27 cellular contexts compared by ENCODE assay signal in the genomic region with DNA sequence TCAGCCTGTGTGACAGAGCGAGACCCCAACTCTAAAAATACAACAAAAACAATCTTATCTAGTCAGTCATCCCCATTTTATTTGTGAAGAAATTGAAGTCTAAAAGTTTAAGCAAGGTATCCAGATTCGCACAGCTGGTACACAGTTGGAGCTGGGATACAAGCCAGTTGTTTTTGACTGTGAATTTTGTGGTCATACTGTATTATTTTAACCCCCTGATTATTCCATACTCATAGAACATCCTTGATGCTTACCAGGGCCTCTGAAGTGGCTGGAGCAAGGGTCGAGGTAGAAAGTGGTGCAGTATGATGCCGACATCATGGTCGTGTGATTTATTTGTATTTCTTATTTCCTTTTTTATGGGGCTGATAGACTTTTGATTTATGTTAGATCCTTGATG. TPM values are rescaled to one million over a fixed set of nuclear protein-coding genes. Genes with fewer than 3 reads are reported as not detected.
DNase-seq lines count a peak whose midpoint lies in the region; ATAC-seq and TF ChIP-seq lines count a peak whose summit lies in the region.
"Had no signal": no experiment of that assay in that cellular context is flagged by ENCODE, and none has a peak within 500 bp of the region (broad histone marks: within the 10 kb centered on the region; RNA-seq: fewer than 3 reads in every experiment).

No MANE protein-coding gene starts in this region.

- H3K4me3 ChIP-seq in cardiac muscle cell: no peak overlapping the region
- H3K4me3 ChIP-seq in thoracic aorta: no peak overlapping the region
- H3K4me3 ChIP-seq: HAP-1, pancreas, Peyer's patch, upper lobe of right lung had no signal

- H3K9me3 ChIP-seq in cardiac muscle cell (ENCODE audit: low read depth) (no peaks in the 10 kb centered on the region), thoracic aorta (no peaks in the 10 kb centered on the region)
- H3K9me3 ChIP-seq: BE2C, HAP-1, pancreas, Peyer's patch, SK-N-SH, upper lobe of right lung had no signal

- TF ChIP-seq CTCF in cardiac muscle cell (IDR thresholded peaks at IDR 0.05; ENCODE audit: low read depth, low read length) (no peak), thoracic aorta (IDR thresholded peaks at IDR 0.05) (no peak)

- H3K36me3 ChIP-seq in cardiac muscle cell (peaks cover 6% of the 10 kb centered on the region), thoracic aorta (peaks cover 9% of the 10 kb centered on the region)

- no peaks in the 10 kb centered on the region for H3K27me3 Mint-ChIP-seq in stimulated activated naive B cell treated with anti-CD40 and anti-IgM and Interleukin-4, amounts not matched to agents 10 μg/mL and 1 μg/mL and 100 μg/mL, for 72 hours
- H3K27me3 Mint-ChIP-seq: activated CD4-positive, alpha-beta memory T cell treated with anti-CD3 and anti-CD28 coated beads, Interleukin-2, amount 10 ng/mL, durations not matched to agents 7 days and 5 days; memory B cell; naive thymus-derived CD4-positive, alpha-beta T cell had no signal

- H3K27ac ChIP-seq in cardiac muscle cell (peak overlapping the region; percentile 90), thoracic aorta (peak overlapping the region; percentile 38 to 58)
- H3K27ac ChIP-seq: pancreas, upper lobe of right lung had no signal

- H3K27me3 ChIP-seq in cardiac muscle cell (no peaks in the 10 kb centered on the region), thoracic aorta (replicated peaks; ENCODE audit: insufficient read depth) (no peaks in the 10 kb centered on the region)
- H3K27me3 ChIP-seq: BE2C, pancreas, Peyer's patch, upper lobe of right lung had no signal

- no peak overlapping the region for H3K4me3 Mint-ChIP-seq in stimulated activated naive B cell treated with anti-CD40 and anti-IgM and Interleukin-4, amounts not matched to agents 10 μg/mL and 1 μg/mL and 100 μg/mL, for 72 hours
- H3K4me3 Mint-ChIP-seq: activated CD4-positive, alpha-beta memory T cell treated with anti-CD3 and anti-CD28 coated beads, Interleukin-2, amount 10 ng/mL, durations not matched to agents 7 days and 5 days; memory B cell; naive thymus-derived CD4-positive, alpha-beta T cell had no signal

- DNase-seq in cardiac muscle cell (ENCODE audit: low read depth in 1 of 2, low spot score in 1 of 2): no peak
- DNase-seq in Right ventricle myocardium superior: no peak
- DNase-seq in brain pericyte (ENCODE audit: low read depth, low spot score): peak; percentile 74
- no peak for DNase-seq in left colon
- DNase-seq in thoracic aorta (ENCODE audit: low spot score): no peak
- DNase-seq in HCEC 1CT: no peak
- DNase-seq in stimulated activated naive B cell treated with anti-CD40 and anti-IgM and Interleukin-4, amounts not matched to agents 10 μg/mL and 1 μg/mL and 100 μg/mL, for 72 hours: no peak
- no peak for DNase-seq in NCI-H1105 treated with DMSO at 0.1 percent for 48 hours (lab: John Stamatoyannopoulos, UW)
- DNase-seq: 8988T; activated CD4-positive, alpha-beta memory T cell treated with anti-CD3 and anti-CD28 coated beads, Interleukin-2, amount 10 ng/mL, durations not matched to agents 7 days and 5 days; activated CD4-positive, CD25-positive, alpha-beta regulatory T cell; activated T-cell treated with anti-CD3 and anti-CD28 coated beads for 4 hours; Calu3; effector memory CD4-positive, alpha-beta T cell; hippocampal formation; naive thymus-derived CD4-positive, alpha-beta T cell; NCI-H1105; NCI-H2107; NCI-H524; pancreas; Peyer's patch; SK-N-SH; stimulated activated naive CD8-positive, alpha-beta T cell treated with anti-CD3 and anti-CD28 coated beads, Interleukin-15, Interleukin-2, amounts not matched to agents 100 U/mL and 50 U/mL, for 24 hours; upper lobe of right lung had no signal

- no peak overlapping the region for H3K27ac Mint-ChIP-seq in stimulated activated naive B cell treated with anti-CD40 and anti-IgM and Interleukin-4, amounts not matched to agents 10 μg/mL and 1 μg/mL and 100 μg/mL, for 72 hours
- H3K27ac Mint-ChIP-seq: activated CD4-positive, alpha-beta memory T cell treated with anti-CD3 and anti-CD28 coated beads, Interleukin-2, amount 10 ng/mL, durations not matched to agents 7 days and 5 days had no signal

- H3K4me1 Mint-ChIP-seq in stimulated activated naive B cell treated with anti-CD40 and anti-IgM and Interleukin-4, amounts not matched to agents 10 μg/mL and 1 μg/mL and 100 μg/mL, for 72 hours: peaks cover 7 to 9% of the 10 kb centered on the region in 2 donors

- H3K4me1 ChIP-seq in cardiac muscle cell (ENCODE audit: low read depth) (peaks cover 35% of the 10 kb centered on the region), thoracic aorta (ENCODE audit: control insufficient read depth in 1 of 2, low read depth in 2 of 2) (peaks cover 17 to 35% of the 10 kb centered on the region in 2 donors)
- H3K4me1 ChIP-seq: HAP-1, pancreas had no signal

- no peak for ATAC-seq in Right ventricle myocardium superior (ENCODE audit: poor library complexity)
- ATAC-seq in left colon: peak; percentile 6
- no peak for ATAC-seq in thoracic aorta (ENCODE audit: insufficient number of reproducible peaks, low FRiP score, low read depth)
- no peak for ATAC-seq in stimulated activated naive B cell treated with anti-CD40 and anti-IgM and Interleukin-4, amounts not matched to agents 10 μg/mL and 1 μg/mL and 100 μg/mL, for 72 hours (replicated peaks)
- ATAC-seq: naive thymus-derived CD4-positive, alpha-beta T cell; stimulated activated naive CD8-positive, alpha-beta T cell treated with anti-CD3 and anti-CD28 coated beads, Interleukin-15, Interleukin-2, amounts not matched to agents 100 U/mL and 50 U/mL, for 24 hours; upper lobe of right lung had no signal

- no peaks in the 10 kb centered on the region for H3K9me3 Mint-ChIP-seq in stimulated activated naive B cell treated with anti-CD40 and anti-IgM and Interleukin-4, amounts not matched to agents 10 μg/mL and 1 μg/mL and 100 μg/mL, for 72 hours
- H3K9me3 Mint-ChIP-seq: activated CD4-positive, alpha-beta memory T cell treated with anti-CD3 and anti-CD28 coated beads, Interleukin-2, amount 10 ng/mL, durations not matched to agents 7 days and 5 days; memory B cell; naive thymus-derived CD4-positive, alpha-beta T cell had no signal

- intact Hi-C loops in Right ventricle myocardium superior (cut with DNase I) (no loop called here), left colon (cut with DNase I, micrococcal nuclease) (no loop called here)

- H3K36me3 Mint-ChIP-seq in stimulated activated naive B cell treated with anti-CD40 and anti-IgM and Interleukin-4, amounts not matched to agents 10 μg/mL and 1 μg/mL and 100 μg/mL, for 72 hours: peaks cover 21 to 33% of the 10 kb centered on the region in 2 donors

RNA-seq across cellular contexts. Expression of a gene that starts 50.0 kb away (rescaled TPM):
- total RNA-seq in cardiac muscle cell: 36.0 and 57.7 TPM in 2 replicates
- polyA plus RNA-seq in cardiac muscle cell: 30.8 and 40.8 TPM in 2 replicates
- total RNA-seq in Right ventricle myocardium superior: 20.0 TPM
- 10 to 100 TPM; 26.5 to 33.2 TPM for total RNA-seq in left colon
- total RNA-seq in thoracic aorta: 10 to 100 TPM; 13.5 to 18.1 TPM
